In the genomic region with DNA sequence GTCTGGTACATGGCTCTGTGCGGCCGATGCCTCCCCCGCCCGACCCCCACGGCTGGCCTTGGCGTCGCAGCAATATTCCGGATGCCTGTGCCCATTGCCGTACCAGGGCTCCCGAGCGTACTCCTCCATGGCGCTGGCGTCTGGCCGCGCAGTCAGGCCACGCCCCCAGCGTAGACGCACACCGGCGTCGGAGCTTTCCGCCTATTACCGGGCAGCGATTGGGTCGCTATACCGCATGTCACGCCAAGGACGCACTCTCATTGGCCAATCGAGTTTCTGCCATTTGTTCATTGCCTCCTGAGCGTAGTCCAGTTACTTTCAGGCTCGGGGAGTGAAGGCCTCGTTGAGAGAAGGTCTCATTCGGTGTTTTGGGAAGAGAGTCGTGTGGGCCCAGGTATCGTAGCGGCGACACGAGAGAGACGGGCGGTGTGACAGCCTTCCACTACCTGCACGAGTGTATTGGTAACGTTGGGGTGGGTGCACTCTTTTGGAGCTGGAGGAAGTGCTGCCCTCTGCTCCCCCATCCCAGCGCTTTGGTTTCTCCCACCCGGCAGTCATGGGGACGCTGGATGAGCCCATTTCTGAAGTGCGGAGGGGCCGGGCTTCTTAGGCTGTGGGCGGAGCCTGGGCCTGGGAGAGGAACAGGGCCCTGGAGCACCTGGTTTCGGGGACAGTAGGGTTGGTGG, we compare ENCODE assay signal across 8 cellular contexts. TPM values are rescaled to one million over a fixed set of nuclear protein-coding genes. Genes with fewer than 3 reads are reported as not detected.
DNase-seq lines count a peak whose midpoint lies in the region; ATAC-seq and TF ChIP-seq lines count a peak whose summit lies in the region.

A gene with protein sequence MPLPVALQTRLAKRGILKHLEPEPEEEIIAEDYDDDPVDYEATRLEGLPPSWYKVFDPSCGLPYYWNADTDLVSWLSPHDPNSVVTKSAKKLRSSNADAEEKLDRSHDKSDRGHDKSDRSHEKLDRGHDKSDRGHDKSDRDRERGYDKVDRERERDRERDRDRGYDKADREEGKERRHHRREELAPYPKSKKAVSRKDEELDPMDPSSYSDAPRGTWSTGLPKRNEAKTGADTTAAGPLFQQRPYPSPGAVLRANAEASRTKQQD (plus strand): TSS at position 310 of the 686 bp plus-strand sequence. CDS start 580 bp downstream, outside the sequence.
A gene (minus strand): TSS at position 148 of the 686 bp plus-strand sequence. CDS start 19 bp downstream, at position 129.

- ATAC-seq in HG02763 (IDR thresholded peaks at IDR 0.05; ENCODE audit: unreplicated experiment) (peak; percentile 87), Right ventricle myocardium superior (ENCODE audit: poor library complexity) (peak; percentile 97)

- H3K36me3 ChIP-seq in adipocyte (ENCODE audit: control insufficient read depth, insufficient read depth, low read length, severe bottlenecking) = peaks cover 23% of the 10 kb centered on the region
- H3K36me3 ChIP-seq in parathyroid adenoma (ENCODE audit: control insufficient read depth, insufficient read depth, low read length) = no peaks in the 10 kb centered on the region
- peaks cover 0 to 32% (median 0%) of the 10 kb centered on the region in 3 donors for H3K36me3 ChIP-seq in tibial nerve

- peaks cover 3% of the 10 kb centered on the region for H3K79me2 ChIP-seq in parathyroid adenoma

- peak within 1 kb of the TSS; percentile 79 for H3K4me2 ChIP-seq in parathyroid adenoma (ENCODE audit: low read length)

- H2AFZ ChIP-seq in parathyroid adenoma = peak within 1 kb of the TSS; percentile 70

- peak in 1 of 2 donors; percentile 87 for TF ChIP-seq EP300 in tibial nerve (IDR thresholded peaks at IDR 0.05)

- intact Hi-C loops in Right ventricle myocardium superior (cut with DNase I) = loop anchor here (10.0 kb wide), 1 partner anchor 93 kb away; a partner anchor contains a TSS

- peak; percentile 46 to 77 for TF ChIP-seq POLR2A in tibial nerve (IDR thresholded peaks at IDR 0.05)

- TF ChIP-seq CTCF in GM12865 (IDR thresholded peaks at IDR 0.05; ENCODE audit: insufficient read depth, low read depth, low read length, missing control alignments) (no peak), parathyroid adenoma (IDR thresholded peaks at IDR 0.05) (no peak), tibial nerve (IDR thresholded peaks at IDR 0.05) (no peak)

- peaks cover 5% of the 10 kb centered on the region for H3K4me1 ChIP-seq in adipocyte (ENCODE audit: control insufficient read depth, insufficient read depth, low read length)
- H3K4me1 ChIP-seq in parathyroid adenoma = no peaks in the 10 kb centered on the region
- H3K4me1 ChIP-seq in tibial nerve = peaks cover 0 to 21% (median 4%) of the 10 kb centered on the region in 4 donors

- H3K9me3 ChIP-seq in adipocyte (ENCODE audit: control insufficient read depth, low read length) (no peaks in the 10 kb centered on the region), parathyroid adenoma (ENCODE audit: control insufficient read depth, low read length) (no peaks in the 10 kb centered on the region), tibial nerve (no peaks in the 10 kb centered on the region)

- DNase-seq in GM12865 (ENCODE audit: low read depth) (peak; percentile 96), NCI-H1417 treated with DMSO at 0.1 percent for 48 hours (lab: John Stamatoyannopoulos, UW) (peak; percentile 78), SW480 (ENCODE audit: low spot score) (peak; percentile 97), adipocyte (ENCODE audit: low read depth) (peak; percentile 93), Right ventricle myocardium superior (peak; percentile 93), tibial nerve (ENCODE audit: low spot score in 2 of 2) (peak; percentile 74 to 83)

- H3K27ac ChIP-seq in parathyroid adenoma (peak within 1 kb of the TSS; percentile 96), tibial nerve (peak within 1 kb of the TSS; percentile 86 to 98 (median 91))

- H3K4me3 ChIP-seq in GM12865 (ENCODE audit: low read depth, low read length) (peak within 1 kb of the TSS; percentile 73), adipocyte (ENCODE audit: low read length) (peak within 1 kb of the TSS; percentile 91), parathyroid adenoma (ENCODE audit: low read depth, low read length) (peak within 1 kb of the TSS; percentile 88), tibial nerve (peak within 1 kb of the TSS; percentile 33 to 81 (median 67))

- 3 to 53% methylated on average over 11 to 40 of the region's 49 CpGs for WGBS in tibial nerve, 2 donors

- H3K9ac ChIP-seq in adipocyte (ENCODE audit: low read length) (peak within 1 kb of the TSS; percentile 95), parathyroid adenoma (peak within 1 kb of the TSS; percentile 43)

- H3K27me3 ChIP-seq in adipocyte (replicated peaks; ENCODE audit: control insufficient read depth, insufficient read depth, low read length) (no peaks in the 10 kb centered on the region), parathyroid adenoma (ENCODE audit: control insufficient read depth, insufficient read depth, low read length) (no peaks in the 10 kb centered on the region), tibial nerve (no peaks in the 10 kb centered on the region)

RNA-seq across cellular contexts. Expression of the first gene that starts in this region (rescaled TPM):
- total RNA-seq in Right ventricle myocardium superior (56.2 TPM), tibial nerve (10 to 100 TPM; 40.4 to 60.3 (median 48.7) TPM)

RNA-seq across cellular contexts. Expression of the second gene that starts in this region (rescaled TPM):
- total RNA-seq in Right ventricle myocardium superior (79.7 TPM), tibial nerve (10 to 100 TPM; 42.0 to 66.6 (median 47.1) TPM)

Comparison
In these comparisons a context has a peak if more than half of its experiments do, and no peak if none do; other contexts are left out.
1. Peak in every context shown above with its lines: DNase-seq, ATAC-seq, H3K4me3 ChIP-seq and H3K27ac ChIP-seq.